In genomic region chr6:53369876-53370515, GRCh38 we compare ENCODE assay signal across 23 cellular contexts. TPM values are rescaled to one million over a fixed set of nuclear protein-coding genes. Genes with fewer than 3 reads are reported as not detected.
DNase-seq lines count a peak whose midpoint lies in the region; ATAC-seq, FAIRE-seq and TF ChIP-seq lines count a peak whose summit lies in the region.
"Had no signal": no experiment of that assay in that cellular context is flagged by ENCODE, and none has a peak within 500 bp of the region (broad histone marks: within the 10 kb centered on the region; RNA-seq: fewer than 3 reads in every experiment).

No MANE protein-coding gene starts in this region.

- H2BK20ac ChIP-seq in H1 (ENCODE audit: low read length) = no peak overlapping the region

- no peaks in the 10 kb centered on the region for H4K20me1 ChIP-seq in H1 (replicated peaks in 1 of 2; ENCODE audit: control insufficient read depth in 1 of 2, insufficient read depth in 2 of 2, low read length in 2 of 2)

- H4K5ac ChIP-seq in H1 (ENCODE audit: insufficient read length, low read depth, low read length) = no peak overlapping the region

- H3K9me3 ChIP-seq in A673 (ENCODE audit: low read depth, low read length, poor library complexity, severe bottlenecking) (no peaks in the 10 kb centered on the region), H1 (ENCODE audit: insufficient read depth in 2 of 2, low read depth in 1 of 2, low read length in 1 of 2) (no peaks in the 10 kb centered on the region)

- H3K36me3 ChIP-seq in A673 (ENCODE audit: insufficient read depth, low read length, poor library complexity, severe bottlenecking) (no peaks in the 10 kb centered on the region), H1 (ENCODE audit: control insufficient read depth in 2 of 4, insufficient read depth in 4 of 4, low read length in 3 of 4) (no peaks in the 10 kb centered on the region)
- H3K36me3 ChIP-seq: tibial nerve had no signal

- H2BK12ac ChIP-seq in H1 (ENCODE audit: low read depth, low read length) = no peak overlapping the region

- no TSS peak for BruUV-seq in A673 (replicated peaks; lab: Mats Ljungman, UMichigan)

- no peak overlapping the region for H3K14ac ChIP-seq in H1 (ENCODE audit: insufficient read length)

- H3K23ac ChIP-seq in H1 (ENCODE audit: insufficient read length) = no peak overlapping the region

- 0 out of 2 replicates have a peak overlapping the region, but pooled peaks have one; percentile 45 for H2AFZ ChIP-seq in H1 (ENCODE audit: low read length)

- no peak overlapping the region for H3K18ac ChIP-seq in H1 (ENCODE audit: extremely low read depth, low read length)

- H3K27ac Mint-ChIP-seq in stimulated activated naive B cell treated with anti-CD40 and anti-IgM and Interleukin-4, amounts not matched to agents 10 μg/mL and 1 μg/mL and 100 μg/mL, for 72 hours = no peak overlapping the region
- H3K27ac Mint-ChIP-seq: activated naive CD4-positive, alpha-beta T cell treated with anti-CD3 and anti-CD28 coated beads, Interleukin-2, amount 50 U/mL, for 72 hours; activated T-helper 2 cell treated with anti-CD3 and anti-CD28 coated beads, Interferon-gamma antibody, Interleukin-2, Interleukin-4, amounts not matched to agents 10 μg/mL and 5 μg/mL and 100 μg/mL, durations not matched to agents 14 hours and 24 hours and 36 hours; stimulated activated naive CD8-positive, alpha-beta T cell treated with anti-CD3 and anti-CD28 coated beads, Interleukin-15, amount 100 ng/mL, for 72 hours had no signal

- H2BK120ac ChIP-seq in H1 (replicated peaks; ENCODE audit: low read depth, low read length) = no peak overlapping the region

- H3K4me1 Mint-ChIP-seq in stimulated activated naive B cell treated with anti-CD40 and anti-IgM and Interleukin-4, amounts not matched to agents 10 μg/mL and 1 μg/mL and 100 μg/mL, for 72 hours = peaks cover 3 to 8% of the 10 kb centered on the region in 2 donors

- DNase-seq in A673 (ENCODE audit: low spot score) (peak; percentile 19), Caki2 (ENCODE audit: low read depth) (peak; percentile 24), NCI-H226 (peak; percentile 32), H1 (ENCODE audit: low read depth in 1 of 2, low spot score in 2 of 2) (no peak), NCI-H526 (lab: John Stamatoyannopoulos, UW) (no peak), NCI-H526 treated with DMSO at 0.1 percent for 48 hours (lab: John Stamatoyannopoulos, UW) (no peak), frontal cortex (ENCODE audit: low spot score in 2 of 2) (no peak)
- no peak for DNase-seq in stimulated activated naive B cell treated with anti-CD40 and anti-IgM and Interleukin-4, amounts not matched to agents 10 μg/mL and 1 μg/mL and 100 μg/mL, for 72 hours
- DNase-seq: activated CD8-positive, alpha-beta memory T cell treated with anti-CD3 and anti-CD28 coated beads, Interleukin-2, amount 50 U/mL, for 4 hours; aorta; DMS153; MV-4-11; NCI-H187 treated with DMSO at 0.1 percent for 48 hours; NCI-H510A; stimulated activated CD4-positive, alpha-beta T cell treated with anti-CD3 and anti-CD28 coated beads, Interleukin-15, amount 100 ng/mL, for 24 hours; stimulated activated naive CD8-positive, alpha-beta T cell treated with anti-CD3 and anti-CD28 coated beads, Interleukin-15, amount 100 ng/mL, for 72 hours had no signal

- H2AK5ac ChIP-seq in H1 (ENCODE audit: low read depth, low read length) = no peak overlapping the region

- ATAC-seq in stimulated activated naive B cell treated with anti-CD40 and anti-IgM and Interleukin-4, amounts not matched to agents 10 μg/mL and 1 μg/mL and 100 μg/mL, for 72 hours (replicated peaks) = no peak
- ATAC-seq: activated naive CD4-positive, alpha-beta T cell treated with anti-CD3 and anti-CD28 coated beads, Interleukin-2, amount 50 U/mL, for 72 hours; stimulated activated naive CD8-positive, alpha-beta T cell treated with anti-CD3 and anti-CD28 coated beads, Interleukin-15, amount 100 ng/mL, for 72 hours had no signal

- no peak overlapping the region for H2BK5ac ChIP-seq in H1 (ENCODE audit: low read depth, low read length)

- no peak for TF ChIP-seq POLR2A in H1 (IDR thresholded peaks at IDR 0.05; ENCODE audit: control extremely low read depth in 1 of 2, low read depth in 2 of 2, low read length in 2 of 2)

- WGBS in H1 (ENCODE audit: extremely low coverage in 1 of 2, insufficient coverage in 1 of 2, insufficient read length in 1 of 2, insufficient replicate concordance in 2 of 2, low coverage in 1 of 2, low lambda C conversion rate in 2 of 2, missing lambda C conversion rate in 1 of 2), 2 experiments = 82% methylated on average over 6 of the region's 6 CpGs; no CpG with 5 or more reads in 1 of the 2 experiments

- TF ChIP-seq CTCF in A673 (conservative IDR thresholded peaks at IDR 0.05; ENCODE audit: low read depth, low read length) = no peak
- TF ChIP-seq CTCF in H1 (IDR thresholded peaks at IDR 0.05; ENCODE audit: control extremely low read depth in 1 of 3, insufficient read depth in 1 of 3, low read depth in 1 of 3, low read length in 3 of 3) = no peak

- no peak overlapping the region for H4K8ac ChIP-seq in H1 (ENCODE audit: extremely low read depth, insufficient read depth, low read length)

- H3K36me3 Mint-ChIP-seq in stimulated activated naive B cell treated with anti-CD40 and anti-IgM and Interleukin-4, amounts not matched to agents 10 μg/mL and 1 μg/mL and 100 μg/mL, for 72 hours = peaks cover 8 to 12% of the 10 kb centered on the region in 2 donors

- no peak overlapping the region for H3K4ac ChIP-seq in H1 (replicated peaks; ENCODE audit: insufficient read length, low read depth, low read length)

- POLR2A ChIA-PET in A673 (lab: Charles Lee; ENCODE audit: low non-redundant PET) (no interaction called here), H1 (lab: Charles Lee; ENCODE audit: partially characterized antibody) (no interaction called here)

- no peak overlapping the region for H3K4me2 ChIP-seq in H1 (ENCODE audit: insufficient read depth in 1 of 2, low read depth in 2 of 2, low read length in 2 of 2)
- H3K4me2 ChIP-seq: KMS-11 had no signal

- no peak overlapping the region for H4K91ac ChIP-seq in H1 (replicated peaks; ENCODE audit: insufficient read length, low read length)

- H3K27ac ChIP-seq in A673 (ENCODE audit: low read depth, low read length, poor library complexity, severe bottlenecking) (no peak overlapping the region), H1 (ENCODE audit: low read depth, low read length) (no peak overlapping the region)
- H3K27ac ChIP-seq: KMS-11, RWPE1, SK-N-MC, tibial nerve had no signal

- H3K9ac ChIP-seq in H1 (replicated peaks in 1 of 4; ENCODE audit: extremely low read depth in 1 of 4, low read depth in 3 of 4, low read length in 3 of 4) = no peak overlapping the region
- H3K9ac ChIP-seq: KMS-11 had no signal

- in situ Hi-C loops in Caki2 (cut with HindIII; ENCODE audit: low pct_unique_long_range_greater_than_20kb, low sequenced_read_pairs) = no loop called here

- H3K4me1 ChIP-seq in A673 (ENCODE audit: insufficient read depth, low read length, poor library complexity, severe bottlenecking) (no peaks in the 10 kb centered on the region), H1 (replicated peaks in 1 of 4; ENCODE audit: control insufficient read depth in 3 of 4, insufficient read depth in 4 of 4, low read length in 3 of 4) (no peaks in the 10 kb centered on the region)

- no peak for FAIRE-seq in H1 (lab: Jason Lieb, UNC)
- FAIRE-seq in frontal cortex (lab: Jason Lieb, UNC) = no peak
- FAIRE-seq: HTR-8/SVneo had no signal

- no peak overlapping the region for H2BK15ac ChIP-seq in H1 (ENCODE audit: low read length)

- TF ChIP-seq EP300 in H1 (IDR thresholded peaks at IDR 0.05; ENCODE audit: borderline replicate concordance in 1 of 2, low read depth in 2 of 2, low read length in 2 of 2) = no peak

- TF ChIP-seq RAD21 in H1 (IDR thresholded peaks at IDR 0.05 in 1 of 2, conservative IDR thresholded peaks at IDR 0.05 in 1 of 2; ENCODE audit: low read depth in 2 of 2, low read length in 2 of 2) = no peak

- H3K4me3 ChIP-seq in A673 (ENCODE audit: low read depth, low read length, poor library complexity, severe bottlenecking) (no peak overlapping the region), H1 (ENCODE audit: extremely low read depth in 1 of 4, insufficient read depth in 2 of 4, low read depth in 3 of 4, low read length in 4 of 4) (no peak overlapping the region)
- H3K4me3 ChIP-seq: SK-N-MC, tibial nerve had no signal

- no peak overlapping the region for H3K56ac ChIP-seq in H1 (replicated peaks; ENCODE audit: insufficient read length, low read depth, low read length)

- no peaks in the 10 kb centered on the region for H3K27me3 Mint-ChIP-seq in stimulated activated naive B cell treated with anti-CD40 and anti-IgM and Interleukin-4, amounts not matched to agents 10 μg/mL and 1 μg/mL and 100 μg/mL, for 72 hours

- CTCF ChIA-PET in A673 (lab: Charles Lee) (no interaction called here), H1 (lab: Charles Lee; ENCODE audit: partially characterized antibody) (interaction anchor here (0.7 to 3.1 kb wide), 3 partner anchors 97 to 199 kb away, joined by 3 to 8 read pairs (median 3); no protein-coding TSS in a partner anchor)

- intact Hi-C loops in A673 (cut with micrococcal nuclease; ENCODE audit: unreplicated experiment) = no loop called here

- peaks cover 4 to 11% of the 10 kb centered on the region in 2 donors for H3K9me3 Mint-ChIP-seq in stimulated activated naive B cell treated with anti-CD40 and anti-IgM and Interleukin-4, amounts not matched to agents 10 μg/mL and 1 μg/mL and 100 μg/mL, for 72 hours

- H3K4me3 Mint-ChIP-seq in stimulated activated naive B cell treated with anti-CD40 and anti-IgM and Interleukin-4, amounts not matched to agents 10 μg/mL and 1 μg/mL and 100 μg/mL, for 72 hours = no peak overlapping the region
- H3K4me3 Mint-ChIP-seq: stimulated activated naive CD8-positive, alpha-beta T cell treated with anti-CD3 and anti-CD28 coated beads, Interleukin-15, amount 100 ng/mL, for 72 hours had no signal

- no peaks in the 10 kb centered on the region for H3K27me3 ChIP-seq in A673 (replicated peaks; ENCODE audit: insufficient read depth, low read depth, low read length, poor library complexity)
- H3K27me3 ChIP-seq in H1 (replicated peaks in 1 of 4; ENCODE audit: control insufficient read depth in 3 of 4, extremely low read depth in 1 of 4, insufficient read depth in 3 of 4, low read length in 3 of 4) = no peaks in the 10 kb centered on the region
- H3K27me3 ChIP-seq: tibial nerve had no signal

- H3K23me2 ChIP-seq in H1 (ENCODE audit: low read depth, low read length) = no peaks in the 10 kb centered on the region

- no peaks in the 10 kb centered on the region for H3K79me2 ChIP-seq in H1 (ENCODE audit: control insufficient read depth in 1 of 2, insufficient read depth in 2 of 2, low read length in 2 of 2)

- H3K79me1 ChIP-seq in H1 (ENCODE audit: low read depth, low read length) = no peaks in the 10 kb centered on the region

RNA-seq across cellular contexts. Expression of gene ELOVL5, which starts 21.2 kb away (rescaled TPM):
- total RNA-seq in A673 (2021) (98.5 and 99.2 TPM in 2 replicates), frontal cortex (50.5 TPM)
- total RNA-seq in Caki2 (2014; rRNA removed; shearing (Covaris generic); ENCODE audit: low replicate concordance) = 5.8 and 13.0 TPM in 2 replicates
- 151 and 156 TPM in 2 replicates for total RNA-seq in H1 (2021; fragmentation: NEBNext Ultra II Directional; extraction: Animal tissue kit (Norgen Biotek cat#: 25700))
- 71.4 and 113 TPM in 2 replicates for polyA plus RNA-seq in H1 (2011; rRNA removed)
- polyA plus RNA-seq in H1 (2011; cell fraction: cytosol; rRNA removed) = 101 TPM
- polyA plus RNA-seq in H1 (2011; cell fraction: nucleus; rRNA removed) = 84.6 TPM
- polyA plus RNA-seq in H1 (2012, experiment 1 of 2) = 96.7 to 148 TPM (median 111 TPM) in 4 replicates
- 32.9 TPM for polyA plus RNA-seq in H1 (2012, experiment 2 of 2)
- 225 TPM for polyA plus RNA-seq in H1 (2013, experiment 1 of 2)
- polyA plus RNA-seq in H1 (2013, experiment 2 of 2) = 246 TPM
- 246 and 269 TPM in 2 replicates for polyA minus RNA-seq in H1 (2011; rRNA and poly(A)+ RNA removed)
- polyA minus RNA-seq in H1 (2011; cell fraction: cytosol; rRNA and poly(A)+ RNA removed) = 124 TPM
- polyA minus RNA-seq in H1 (2011; cell fraction: nucleus; rRNA and poly(A)+ RNA removed) = 98.0 TPM

Comparison
In these comparisons a context has a peak if more than half of its experiments do, and no peak if none do; other contexts are left out.
1. DNase-seq: peak in A673 (single experiment), Caki2 (single experiment) and NCI-H226 (single experiment); none in H1 (0 of 2), NCI-H526 (0 of 2), stimulated activated naive B cell treated with anti-CD40 and anti-IgM and Interleukin-4, amounts not matched to agents 10 μg/mL and 1 μg/mL and 100 μg/mL, for 72 hours (single experiment), NCI-H526 treated with DMSO at 0.1 percent for 48 hours (single experiment) and frontal cortex (0 of 2).